ENCODE assay signal across 10 cellular contexts in the genomic region with DNA sequence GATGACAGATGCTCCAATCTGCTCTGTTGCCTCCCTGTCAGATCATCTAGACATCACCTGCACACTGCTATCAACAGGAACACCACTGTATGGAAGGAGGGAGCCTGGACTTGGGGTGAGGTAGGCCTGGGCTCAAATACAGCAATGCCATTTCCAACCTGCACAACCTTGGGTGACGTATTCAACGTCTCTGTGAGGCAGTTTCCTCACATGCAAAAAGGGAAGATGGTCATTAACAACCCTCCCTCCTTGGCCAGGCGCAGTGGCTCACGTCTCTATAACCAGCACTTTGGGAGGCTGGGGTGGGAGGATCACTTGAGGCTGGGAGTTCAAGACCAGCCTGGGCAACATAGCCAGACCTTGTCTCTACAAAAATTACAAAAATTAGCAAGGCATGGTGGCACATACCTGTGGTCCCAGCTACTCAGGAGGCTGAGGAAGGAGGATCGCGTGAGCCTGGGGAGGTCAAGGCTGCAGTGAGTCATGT. TPM values are rescaled to one million over a fixed set of nuclear protein-coding genes. Genes with fewer than 3 reads are reported as not detected.
DNase-seq lines count a peak whose midpoint lies in the region; ATAC-seq and FAIRE-seq lines count a peak whose summit lies in the region.
"Had no signal": no experiment of that assay in that cellular context is flagged by ENCODE, and none has a peak within 500 bp of the region (broad histone marks: within the 10 kb centered on the region; RNA-seq: fewer than 3 reads in every experiment).

No MANE protein-coding gene starts in this region.

- WGBS in small intestine, 3 donors = 83 to 92% (median 87%) methylated on average over 6 of the region's 6 CpGs

- peaks cover 39% of the 10 kb centered on the region for H3K36me3 Mint-ChIP-seq in T-helper 2 cell treated with Interferon-gamma antibody and Interleukin-4, amounts not matched to agents 5 μg/mL and 100 μg/mL, for 36 hours (ENCODE audit: low read depth)
- H3K36me3 Mint-ChIP-seq in T-cell = peaks cover 31% of the 10 kb centered on the region

- no peak for FAIRE-seq in small intestine (lab: Jason Lieb, UNC)
- FAIRE-seq: A204.1, urothelium cell line had no signal

- ATAC-seq in T-cell (replicated peaks in 1 of 4) (peak in 1 of 4 experiments; percentile 4), esophagus mucosa (peak; percentile 17)

- H3K4me1 ChIP-seq in small intestine (ENCODE audit: control insufficient read depth in 2 of 2, insufficient read depth in 1 of 2, low read depth in 1 of 2, low read length in 1 of 2) = no peaks in the 10 kb centered on the region

- no peaks in the 10 kb centered on the region for H3K36me3 ChIP-seq in small intestine (ENCODE audit: control insufficient read depth in 2 of 2, insufficient read depth in 2 of 2, low read length in 2 of 2)

- H3K9me3 Mint-ChIP-seq in T-helper 2 cell treated with Interferon-gamma antibody and Interleukin-4, amounts not matched to agents 5 μg/mL and 100 μg/mL, for 36 hours = no peaks in the 10 kb centered on the region
- no peaks in the 10 kb centered on the region for H3K9me3 Mint-ChIP-seq in T-cell

- peak overlapping the region; percentile 52 for H3K4me3 Mint-ChIP-seq in T-helper 2 cell treated with Interferon-gamma antibody and Interleukin-4, amounts not matched to agents 5 μg/mL and 100 μg/mL, for 36 hours
- H3K4me3 Mint-ChIP-seq in T-cell = peak overlapping the region; percentile 58 to 84 (median 62)

- no peaks in the 10 kb centered on the region for H3K27me3 Mint-ChIP-seq in T-helper 2 cell treated with Interferon-gamma antibody and Interleukin-4, amounts not matched to agents 5 μg/mL and 100 μg/mL, for 36 hours (ENCODE audit: low read depth)
- no peaks in the 10 kb centered on the region for H3K27me3 Mint-ChIP-seq in T-cell

- H3K27ac Mint-ChIP-seq in T-helper 2 cell treated with Interferon-gamma antibody and Interleukin-4, amounts not matched to agents 5 μg/mL and 100 μg/mL, for 36 hours = peak overlapping the region; percentile 95
- peak overlapping the region; percentile 96 to 98 for H3K27ac Mint-ChIP-seq in T-cell

- no peak for DNase-seq in T-helper 2 cell treated with Interferon-gamma antibody and Interleukin-4, amounts not matched to agents 5 μg/mL and 100 μg/mL, for 36 hours (ENCODE audit: low spot score)
- no peak for DNase-seq in T-helper 2 cell
- peak in 1 of 34 experiments; percentile 21 for DNase-seq in T-cell
- no peak for DNase-seq in small intestine
- no peak for DNase-seq in NCI-H82 (lab: John Stamatoyannopoulos, UW)
- no peak for DNase-seq in effector CD4-positive, alpha-beta T cell
- no peak for DNase-seq in SW 1271 (lab: John Stamatoyannopoulos, UW)

- no peaks in the 10 kb centered on the region for H3K27me3 ChIP-seq in small intestine (ENCODE audit: control insufficient read depth in 2 of 2, insufficient read depth in 2 of 2, low read length in 2 of 2)

- H3K9me3 ChIP-seq in small intestine (ENCODE audit: control insufficient read depth, low read depth) = no peaks in the 10 kb centered on the region

- peak overlapping the region; percentile 44 to 77 for H3K27ac ChIP-seq in small intestine (ENCODE audit: low read depth in 1 of 2, low read length in 1 of 2)

- H3K4me3 ChIP-seq in small intestine (ENCODE audit: low read depth in 1 of 2, low read length in 2 of 2) = no peak overlapping the region

- POLR2A ChIA-PET in T-cell (lab: Charles Lee) = no interaction called here

- H3K4me1 Mint-ChIP-seq in T-helper 2 cell treated with Interferon-gamma antibody and Interleukin-4, amounts not matched to agents 5 μg/mL and 100 μg/mL, for 36 hours (ENCODE audit: low read depth) = peaks cover 32% of the 10 kb centered on the region
- peaks cover 58 to 64% (median 59%) of the 10 kb centered on the region in 3 donors for H3K4me1 Mint-ChIP-seq in T-cell

- CTCF ChIA-PET in T-cell (lab: Charles Lee) = no interaction called here

RNA-seq across cellular contexts. Expression of a gene that starts 13.1 kb away (rescaled TPM):
- total RNA-seq in T-cell = 10 to 100 TPM; 31.7 to 37.8 (median 35.4) TPM
- 15.6 TPM for total RNA-seq in esophagus mucosa
- 10 to 100 TPM in 2 of 3 donors, 1 to 10 TPM in 1; 9.7 to 19.5 (median 12.5) TPM for polyA plus RNA-seq in small intestine

RNA-seq across cellular contexts. Expression of a gene that starts 13.3 kb away (rescaled TPM):
- total RNA-seq in T-cell (1 to 10 TPM in 3 of 5 donors, under 1 TPM in 2; 0.28 to 2.5 (median 1.5) TPM), esophagus mucosa (9.1 TPM)
- 1 to 10 TPM; 5.1 to 9.9 (median 8.3) TPM for polyA plus RNA-seq in small intestine

RNA-seq across cellular contexts. Expression of a gene that starts 29.3 kb away (rescaled TPM):
- total RNA-seq in T-cell (10 to 100 TPM in 1 of 5 donors, 1 to 10 TPM in 4; 3.4 to 12.7 (median 6.2) TPM), esophagus mucosa (0.72 TPM)
- 1 to 10 TPM; 1.1 to 2.4 (median 1.3) TPM for polyA plus RNA-seq in small intestine

RNA-seq across cellular contexts. Expression of a gene that starts 33.7 kb away (rescaled TPM):
- 10 to 100 TPM; 17.5 to 30.2 (median 19.9) TPM for total RNA-seq in T-cell
- 10.5 TPM for total RNA-seq in esophagus mucosa
- 1 to 10 TPM; 2.0 to 5.6 (median 2.2) TPM for polyA plus RNA-seq in small intestine

RNA-seq across cellular contexts. Expression of a gene that starts 34.1 kb away (rescaled TPM):
- total RNA-seq in T-cell (10 to 100 TPM in 3 of 5 donors, 1 to 10 TPM in 2; 5.4 to 19.6 (median 16.9) TPM), esophagus mucosa (12.4 TPM)
- polyA plus RNA-seq in small intestine = 10 to 100 TPM; 14.9 to 24.2 (median 19.5) TPM
